25 cellular contexts compared by ENCODE assay signal in genomic region chr19:1970003-1970805, GRCh38. TPM values are rescaled to one million over a fixed set of nuclear protein-coding genes. Genes with fewer than 3 reads are reported as not detected.
DNase-seq lines count a peak whose midpoint lies in the region; ATAC-seq and TF ChIP-seq lines count a peak whose summit lies in the region.
"Had no signal": no experiment of that assay in that cellular context is flagged by ENCODE, and none has a peak within 500 bp of the region (broad histone marks: within the 10 kb centered on the region; RNA-seq: fewer than 3 reads in every experiment).

No MANE protein-coding gene starts in this region.

- TF ChIP-seq CTCF in HFFc6 (IDR thresholded peaks at IDR 0.05) (no peak), progenitor cell of endocrine pancreas (IDR thresholded peaks at IDR 0.05; ENCODE audit: unreplicated experiment) (no peak)

- CTCF ChIA-PET in activated CD8-positive, alpha-beta memory T cell treated with anti-CD3 and anti-CD28 coated beads, Interleukin-2, amount 10 ng/mL, durations not matched to agents 7 days and 5 days (lab: Charles Lee): no interaction called here

- intact Hi-C loops in left colon (cut with DNase I, micrococcal nuclease): no loop called here

- no peaks in the 10 kb centered on the region; the same call in 1 of the 2 replicates for H3K4me1 Mint-ChIP-seq in HFFc6 (ENCODE audit: low read depth)
- peaks cover 25% of the 10 kb centered on the region for H3K4me1 Mint-ChIP-seq in T-helper 17 cell
- H3K4me1 Mint-ChIP-seq in progenitor cell of endocrine pancreas (ENCODE audit: low read depth): no peaks in the 10 kb centered on the region
- peaks cover 18% of the 10 kb centered on the region for H3K4me1 Mint-ChIP-seq in activated CD8-positive, alpha-beta memory T cell treated with anti-CD3 and anti-CD28 coated beads, Interleukin-2, amount 10 ng/mL, durations not matched to agents 7 days and 5 days

- ATAC-seq in T-helper 17 cell: no peak
- peak; percentile 35 for ATAC-seq in left colon
- no peak for ATAC-seq in GM18511 (IDR thresholded peaks at IDR 0.05; ENCODE audit: unreplicated experiment)
- no peak for ATAC-seq in activated CD8-positive, alpha-beta memory T cell treated with anti-CD3 and anti-CD28 coated beads, Interleukin-2, amount 10 ng/mL, durations not matched to agents 7 days and 5 days
- ATAC-seq in HG03439 (IDR thresholded peaks at IDR 0.05; ENCODE audit: unreplicated experiment): no peak
- ATAC-seq: body of pancreas, foreskin keratinocyte, left lobe of liver had no signal

- DNase-seq in Daoy (ENCODE audit: low read depth) (peak; percentile 75), HFFc6 (no peak), T-helper 17 cell (no peak), left colon (no peak), progenitor cell of endocrine pancreas (ENCODE audit: low spot score, unreplicated experiment) (no peak)
- DNase-seq in activated CD8-positive, alpha-beta memory T cell treated with anti-CD3 and anti-CD28 coated beads, Interleukin-2, amount 10 ng/mL, durations not matched to agents 7 days and 5 days: no peak
- DNase-seq: activated CD4-positive, alpha-beta memory T cell treated with anti-CD3 and anti-CD28 coated beads for 36 hours; activated effector memory CD4-positive, alpha-beta T cell treated with Interleukin-2 at 50 U/mL for 16 hours; body of pancreas; effector CD8-positive, alpha-beta T cell; MG63; midbrain; NCI-H1436; NCI-H2107; NCI-H446 treated with DMSO at 0.1 percent for 48 hours; SIG-M5; stimulated activated CD4-positive, alpha-beta T cell treated with anti-CD3 and anti-CD28 coated beads, Interleukin-12 subunit alpha, Interleukin-12 subunit beta, amount 100 ng/mL, for 4 hours; SW 1271 had no signal

- H3K4me3 Mint-ChIP-seq in HFFc6 (no peak overlapping the region), T-helper 17 cell (no peak overlapping the region), progenitor cell of endocrine pancreas (ENCODE audit: low read depth) (no peak overlapping the region)
- H3K4me3 Mint-ChIP-seq in activated CD8-positive, alpha-beta memory T cell treated with anti-CD3 and anti-CD28 coated beads, Interleukin-2, amount 10 ng/mL, durations not matched to agents 7 days and 5 days: no peak overlapping the region
- H3K4me3 Mint-ChIP-seq: activated CD4-positive, alpha-beta memory T cell treated with anti-CD3 and anti-CD28 coated beads for 36 hours; CD14-positive monocyte; stimulated activated naive CD8-positive, alpha-beta T cell treated with anti-CD3 and anti-CD28 coated beads, Interleukin-15, Interleukin-2, amounts not matched to agents 100 ng/mL and 50 ng/mL, for 24 hours had no signal

- H3K36me3 Mint-ChIP-seq in HFFc6 (ENCODE audit: low read depth) (0 out of 2 replicates have a peak, but pooled peaks cover 3% of the 10 kb centered on the region), T-helper 17 cell (ENCODE audit: low read depth) (peaks cover 4% of the 10 kb centered on the region), progenitor cell of endocrine pancreas (ENCODE audit: insufficient read depth) (peaks cover 8% of the 10 kb centered on the region)
- peaks cover 4% of the 10 kb centered on the region for H3K36me3 Mint-ChIP-seq in activated CD8-positive, alpha-beta memory T cell treated with anti-CD3 and anti-CD28 coated beads, Interleukin-2, amount 10 ng/mL, durations not matched to agents 7 days and 5 days

- H3K27me3 Mint-ChIP-seq in HFFc6 (ENCODE audit: insufficient read depth): no peaks in the 10 kb centered on the region
- no peaks in the 10 kb centered on the region for H3K27me3 Mint-ChIP-seq in T-helper 17 cell
- no peaks in the 10 kb centered on the region for H3K27me3 Mint-ChIP-seq in progenitor cell of endocrine pancreas
- H3K27me3 Mint-ChIP-seq in activated CD8-positive, alpha-beta memory T cell treated with anti-CD3 and anti-CD28 coated beads, Interleukin-2, amount 10 ng/mL, durations not matched to agents 7 days and 5 days: no peaks in the 10 kb centered on the region
- H3K27me3 Mint-ChIP-seq: activated CD4-positive, alpha-beta memory T cell treated with anti-CD3 and anti-CD28 coated beads for 36 hours; stimulated activated naive CD8-positive, alpha-beta T cell treated with anti-CD3 and anti-CD28 coated beads, Interleukin-15, Interleukin-2, amounts not matched to agents 100 ng/mL and 50 ng/mL, for 24 hours had no signal

- H3K9me3 Mint-ChIP-seq in HFFc6 (no peaks in the 10 kb centered on the region), progenitor cell of endocrine pancreas (ENCODE audit: low read depth) (no peaks in the 10 kb centered on the region)
- no peaks in the 10 kb centered on the region for H3K9me3 Mint-ChIP-seq in activated CD8-positive, alpha-beta memory T cell treated with anti-CD3 and anti-CD28 coated beads, Interleukin-2, amount 10 ng/mL, durations not matched to agents 7 days and 5 days (ENCODE audit: low read depth)
- H3K9me3 Mint-ChIP-seq: activated CD4-positive, alpha-beta memory T cell treated with anti-CD3 and anti-CD28 coated beads for 36 hours; CD14-positive monocyte; stimulated activated naive CD8-positive, alpha-beta T cell treated with anti-CD3 and anti-CD28 coated beads, Interleukin-15, Interleukin-2, amounts not matched to agents 100 ng/mL and 50 ng/mL, for 24 hours had no signal

- no peaks in the 10 kb centered on the region for H3K9me3 ChIP-seq in T-helper 17 cell (ENCODE audit: control insufficient read depth, low read length, poor library complexity, severe bottlenecking)
- H3K9me3 ChIP-seq: body of pancreas, MG63, right lobe of liver had no signal

- H3K27ac Mint-ChIP-seq in HFFc6: peak overlapping the region; percentile 61; the same call in 1 of the 2 replicates
- H3K27ac Mint-ChIP-seq in T-helper 17 cell: peak overlapping the region; percentile 49
- no peak overlapping the region for H3K27ac Mint-ChIP-seq in progenitor cell of endocrine pancreas
- H3K27ac Mint-ChIP-seq in activated CD8-positive, alpha-beta memory T cell treated with anti-CD3 and anti-CD28 coated beads, Interleukin-2, amount 10 ng/mL, durations not matched to agents 7 days and 5 days: no peak overlapping the region
- H3K27ac Mint-ChIP-seq: activated CD4-positive, alpha-beta memory T cell treated with anti-CD3 and anti-CD28 coated beads for 36 hours; stimulated activated naive CD8-positive, alpha-beta T cell treated with anti-CD3 and anti-CD28 coated beads, Interleukin-15, Interleukin-2, amounts not matched to agents 100 ng/mL and 50 ng/mL, for 24 hours had no signal

RNA-seq across cellular contexts. Expression of gene CSNK1G2, which starts 29.2 kb away (rescaled TPM):
- total RNA-seq in Daoy (2014; rRNA removed; shearing (Covaris generic)): 53.9 and 54.1 TPM in 2 replicates
- 10 to 100 TPM; 44.8 to 52.0 (median 51.1) TPM for total RNA-seq in HFFc6 (2021; fragmentation: NEBNext Ultra II Directional; extraction: Animal tissue kit (Norgen Biotek cat#: 25700))
- total RNA-seq in T-helper 17 cell: 100 to 1,000 TPM; 110 to 117 TPM
- 10 to 100 TPM; 51.4 to 74.1 TPM for total RNA-seq in left colon
- 96.8 and 103 TPM in 2 replicates for total RNA-seq in progenitor cell of endocrine pancreas
- total RNA-seq in activated CD8-positive, alpha-beta memory T cell treated with anti-CD3 and anti-CD28 coated beads, Interleukin-2, amount 10 ng/mL, durations not matched to agents 7 days and 5 days: 100 to 1,000 TPM; 114 to 129 TPM

RNA-seq across cellular contexts. Expression of gene BTBD2, which starts 45.3 kb away (rescaled TPM):
- total RNA-seq in Daoy (2014; rRNA removed; shearing (Covaris generic)): 18.2 and 19.9 TPM in 2 replicates
- 10 to 100 TPM; 74.1 to 95.6 (median 84.7) TPM for total RNA-seq in HFFc6 (2021; fragmentation: NEBNext Ultra II Directional; extraction: Animal tissue kit (Norgen Biotek cat#: 25700))
- total RNA-seq in T-helper 17 cell: 10 to 100 TPM; 53.4 to 64.6 TPM
- 10 to 100 TPM; 73.1 to 73.7 TPM for total RNA-seq in left colon
- 115 and 125 TPM in 2 replicates for total RNA-seq in progenitor cell of endocrine pancreas
- total RNA-seq in activated CD8-positive, alpha-beta memory T cell treated with anti-CD3 and anti-CD28 coated beads, Interleukin-2, amount 10 ng/mL, durations not matched to agents 7 days and 5 days: 10 to 100 TPM; 37.4 to 52.7 TPM

Comparison
In these comparisons a context has a peak if more than half of its experiments do, and no peak if none do; other contexts are left out.
1. H3K27ac Mint-ChIP-seq: peak in HFFc6 (single experiment) and T-helper 17 cell (single experiment); none in progenitor cell of endocrine pancreas (single experiment) and activated CD8-positive, alpha-beta memory T cell treated with anti-CD3 and anti-CD28 coated beads, Interleukin-2, amount 10 ng/mL, durations not matched to agents 7 days and 5 days (single experiment).